14 cellular contexts compared by ENCODE assay signal in genomic region chr21:15749045-15749867, GRCh38. TPM values are rescaled to one million over a fixed set of nuclear protein-coding genes. Genes with fewer than 3 reads are reported as not detected.
DNase-seq lines count a peak whose midpoint lies in the region; ATAC-seq, FAIRE-seq and TF ChIP-seq lines count a peak whose summit lies in the region.
"Had no signal": no experiment of that assay in that cellular context is flagged by ENCODE, and none has a peak within 500 bp of the region (broad histone marks: within the 10 kb centered on the region; RNA-seq: fewer than 3 reads in every experiment).

No MANE protein-coding gene starts in this region.

- peaks cover 7% of the 10 kb centered on the region for H3K36me3 Mint-ChIP-seq in activated CD4-positive, alpha-beta T cell treated with anti-CD3 and anti-CD28 coated beads for 36 hours (ENCODE audit: low read depth)
- no peaks in the 10 kb centered on the region for H3K36me3 Mint-ChIP-seq in astrocyte (ENCODE audit: low read depth, unreplicated experiment)
- peaks cover 5% of the 10 kb centered on the region for H3K36me3 Mint-ChIP-seq in stimulated activated effector memory CD8-positive, alpha-beta T cell treated with anti-CD3 and anti-CD28 coated beads, Interleukin-12 subunit alpha, Interleukin-12 subunit beta, amount 100 ng/mL, for 72 hours

- no peaks in the 10 kb centered on the region for H3K27me3 Mint-ChIP-seq in activated CD4-positive, alpha-beta T cell treated with anti-CD3 and anti-CD28 coated beads for 36 hours
- H3K27me3 Mint-ChIP-seq in astrocyte (ENCODE audit: low read depth, unreplicated experiment): no peaks in the 10 kb centered on the region

- H2AFZ ChIP-seq in astrocyte (ENCODE audit: low read depth, low read length): no peak overlapping the region

- CTCF ChIA-PET in activated CD4-positive, alpha-beta T cell treated with anti-CD3 and anti-CD28 coated beads for 36 hours (lab: Charles Lee): interaction anchor here (1.2 to 2.5 kb wide), 3 partner anchors 14 to 75 kb away, joined by 3 to 9 read pairs (median 5); no protein-coding TSS in a partner anchor

- H3K36me3 ChIP-seq in astrocyte (ENCODE audit: insufficient read depth, low read length): no peaks in the 10 kb centered on the region
- H3K36me3 ChIP-seq: upper lobe of left lung had no signal

- TF ChIP-seq CTCF in astrocyte (IDR thresholded peaks at IDR 0.05; ENCODE audit: insufficient read depth, low read depth, low read length): no peak

- POLR2A ChIA-PET in activated CD4-positive, alpha-beta T cell treated with anti-CD3 and anti-CD28 coated beads for 36 hours (lab: Charles Lee): no interaction called here

- peaks cover 56% of the 10 kb centered on the region for H3K4me1 Mint-ChIP-seq in activated CD4-positive, alpha-beta T cell treated with anti-CD3 and anti-CD28 coated beads for 36 hours
- H3K4me1 Mint-ChIP-seq in astrocyte (ENCODE audit: low read depth, unreplicated experiment): peaks cover 29% of the 10 kb centered on the region
- peaks cover 52% of the 10 kb centered on the region for H3K4me1 Mint-ChIP-seq in stimulated activated effector memory CD8-positive, alpha-beta T cell treated with anti-CD3 and anti-CD28 coated beads, Interleukin-12 subunit alpha, Interleukin-12 subunit beta, amount 100 ng/mL, for 72 hours

- no peak overlapping the region for H3K4me2 ChIP-seq in astrocyte (ENCODE audit: low read length)

- H3K4me3 ChIP-seq in astrocyte (ENCODE audit: insufficient read depth, low read depth, low read length): no peak overlapping the region
- H3K4me3 ChIP-seq: upper lobe of left lung had no signal

- H3K9ac ChIP-seq in astrocyte (ENCODE audit: low read length): no peak overlapping the region

- H3K4me3 Mint-ChIP-seq in activated CD4-positive, alpha-beta T cell treated with anti-CD3 and anti-CD28 coated beads for 36 hours: no peak overlapping the region
- H3K4me3 Mint-ChIP-seq in astrocyte (ENCODE audit: unreplicated experiment): peak overlapping the region; percentile 13
- H3K4me3 Mint-ChIP-seq in stimulated activated effector memory CD8-positive, alpha-beta T cell treated with anti-CD3 and anti-CD28 coated beads, Interleukin-12 subunit alpha, Interleukin-12 subunit beta, amount 100 ng/mL, for 72 hours: no peak overlapping the region

- intact Hi-C loops in activated CD4-positive, alpha-beta T cell treated with anti-CD3 and anti-CD28 coated beads for 36 hours (cut with DNase I, micrococcal nuclease): loop anchor here in 1 of 2 experiments (2.0 kb wide), 1 partner anchor 14 kb away; no protein-coding TSS in a partner anchor

- H4K20me1 ChIP-seq in astrocyte (ENCODE audit: insufficient read depth, low read length): peaks cover 51% of the 10 kb centered on the region

- peaks cover 2% of the 10 kb centered on the region for H3K4me1 ChIP-seq in astrocyte (ENCODE audit: insufficient read depth, low read length)

- H3K27ac Mint-ChIP-seq in activated CD4-positive, alpha-beta T cell treated with anti-CD3 and anti-CD28 coated beads for 36 hours: peak overlapping the region; percentile 30
- peak overlapping the region; percentile 37 for H3K27ac Mint-ChIP-seq in astrocyte (ENCODE audit: unreplicated experiment)
- peak overlapping the region; percentile 49 for H3K27ac Mint-ChIP-seq in stimulated activated effector memory CD8-positive, alpha-beta T cell treated with anti-CD3 and anti-CD28 coated beads, Interleukin-12 subunit alpha, Interleukin-12 subunit beta, amount 100 ng/mL, for 72 hours

- no peaks in the 10 kb centered on the region for H3K9me3 Mint-ChIP-seq in activated CD4-positive, alpha-beta T cell treated with anti-CD3 and anti-CD28 coated beads for 36 hours (ENCODE audit: low read depth)
- no peaks in the 10 kb centered on the region for H3K9me3 Mint-ChIP-seq in astrocyte (ENCODE audit: unreplicated experiment)
- no peaks in the 10 kb centered on the region for H3K9me3 Mint-ChIP-seq in stimulated activated effector memory CD8-positive, alpha-beta T cell treated with anti-CD3 and anti-CD28 coated beads, Interleukin-12 subunit alpha, Interleukin-12 subunit beta, amount 100 ng/mL, for 72 hours

- FAIRE-seq in astrocyte (lab: Jason Lieb, UNC) (no peak), islet of Langerhans (lab: Jason Lieb, UNC) (peak; percentile 81)

- ATAC-seq in activated CD4-positive, alpha-beta T cell treated with anti-CD3 and anti-CD28 coated beads for 36 hours: no peak
- no peak for ATAC-seq in stimulated activated effector memory CD8-positive, alpha-beta T cell treated with anti-CD3 and anti-CD28 coated beads, Interleukin-12 subunit alpha, Interleukin-12 subunit beta, amount 100 ng/mL, for 72 hours
- no peak for ATAC-seq in HG02678 (IDR thresholded peaks at IDR 0.05; ENCODE audit: unreplicated experiment)

- H3K9me3 ChIP-seq in astrocyte (ENCODE audit: insufficient read depth, low read depth, low read length): no peaks in the 10 kb centered on the region
- H3K9me3 ChIP-seq: upper lobe of left lung had no signal

- no peaks in the 10 kb centered on the region for H3K27me3 ChIP-seq in astrocyte (ENCODE audit: insufficient read depth, low read length)
- H3K27me3 ChIP-seq: upper lobe of left lung had no signal

- DNase-seq in activated CD4-positive, alpha-beta T cell treated with anti-CD3 and anti-CD28 coated beads for 36 hours: no peak
- no peak for DNase-seq in activated CD4-positive, alpha-beta T cell treated with anti-CD3 and anti-CD28 coated beads, Interleukin-2, amount 50 U/mL, for 48 hours
- DNase-seq in astrocyte (ENCODE audit: low read depth): peak; percentile 5
- no peak for DNase-seq in stimulated activated effector memory CD8-positive, alpha-beta T cell treated with anti-CD3 and anti-CD28 coated beads, Interleukin-12 subunit alpha, Interleukin-12 subunit beta, amount 100 ng/mL, for 72 hours (ENCODE audit: low spot score in 2 of 2)
- DNase-seq in NCI-H2029 treated with DMSO at 0.1 percent for 48 hours (lab: John Stamatoyannopoulos, UW): no peak
- no peak for DNase-seq in C1 segment of cervical spinal cord (lab: John Stamatoyannopoulos, UW)
- DNase-seq: activated CD4-positive, alpha-beta T cell treated with anti-CD3 and anti-CD28 coated beads for 48 hours; activated effector memory CD4-positive, alpha-beta T cell treated with Interleukin-2 at 50 U/mL for 16 hours; mesendoderm; MV-4-11; stimulated activated CD8-positive, alpha-beta memory T cell treated with anti-CD3 and anti-CD28 coated beads, Interleukin-4, amount 100 ng/mL, for 48 hours; upper lobe of left lung had no signal

- peaks cover 94% of the 10 kb centered on the region for H3K79me2 ChIP-seq in astrocyte (ENCODE audit: insufficient read depth, low read length)

- no peak overlapping the region for H3K27ac ChIP-seq in astrocyte (ENCODE audit: low read depth, low read length)
- H3K27ac ChIP-seq: upper lobe of left lung had no signal

RNA-seq across cellular contexts. Expression of gene USP25, which starts 19.5 kb away (rescaled TPM):
- total RNA-seq in activated CD4-positive, alpha-beta T cell treated with anti-CD3 and anti-CD28 coated beads for 36 hours: 10 to 100 TPM; 31.8 to 35.8 TPM
- 49.0 and 49.5 TPM in 2 replicates for total RNA-seq in astrocyte
